ENCODE assay signal across 20 cellular contexts in genomic region chr2:232593931-232594330, GRCh38. TPM values are rescaled to one million over a fixed set of nuclear protein-coding genes. Genes with fewer than 3 reads are reported as not detected.
"Had no signal": no experiment of that assay in that cellular context is flagged by ENCODE, and none has a peak within 500 bp of the region (broad histone marks: within the 10 kb centered on the region; RNA-seq: fewer than 3 reads in every experiment).

No MANE protein-coding gene starts in this region.

- H3K36me3 ChIP-seq: ascending aorta, gastroesophageal sphincter, heart left ventricle, pancreas had no signal

- H3K27me3 Mint-ChIP-seq: activated CD4-positive, alpha-beta T cell treated with anti-CD3 and anti-CD28 coated beads, Interleukin-2, amount 10 ng/mL, durations not matched to agents 24 days and 14 days; activated CD8-positive, alpha-beta T cell treated with anti-CD3 and anti-CD28 coated beads for 36 hours; memory B cell; naive thymus-derived CD8-positive, alpha-beta T cell had no signal

- H3K27ac Mint-ChIP-seq: activated CD8-positive, alpha-beta T cell treated with anti-CD3 and anti-CD28 coated beads for 36 hours; memory B cell; naive thymus-derived CD8-positive, alpha-beta T cell had no signal

- DNase-seq: activated CD4-positive, alpha-beta T cell treated with anti-CD3 and anti-CD28 coated beads, Interleukin-2, amount 10 ng/mL, durations not matched to agents 24 days and 14 days; activated CD8-positive, alpha-beta T cell treated with anti-CD3 and anti-CD28 coated beads for 36 hours; activated naive CD4-positive, alpha-beta T cell treated with anti-CD3 and anti-CD28 coated beads, Interleukin-2, amount 50 U/mL, for 16 hours; activated T-cell treated with anti-CD3 and anti-CD28 coated beads, Interleukin-2, amount 50 U/mL, for 1 hour; cortex of kidney; erythroblast; heart left ventricle; naive thymus-derived CD8-positive, alpha-beta T cell; pancreas; stimulated activated CD4-positive, alpha-beta T cell treated with anti-CD3 and anti-CD28 coated beads, Interleukin-4, amount 100 ng/mL, for 24 hours; stimulated activated naive CD4-positive, alpha-beta T cell; T-helper 1 cell had no signal

- H3K4me1 Mint-ChIP-seq: memory B cell; naive thymus-derived CD8-positive, alpha-beta T cell had no signal

- H3K9me3 Mint-ChIP-seq: activated CD4-positive, alpha-beta T cell treated with anti-CD3 and anti-CD28 coated beads, Interleukin-2, amount 10 ng/mL, durations not matched to agents 24 days and 14 days; activated CD8-positive, alpha-beta T cell treated with anti-CD3 and anti-CD28 coated beads for 36 hours had no signal

- ATAC-seq: activated CD8-positive, alpha-beta T cell treated with anti-CD3 and anti-CD28 coated beads for 36 hours; gastroesophageal sphincter; naive thymus-derived CD8-positive, alpha-beta T cell; sciatic nerve had no signal

- H3K27me3 ChIP-seq: ascending aorta, gastroesophageal sphincter, heart left ventricle, pancreas had no signal

- H3K9me3 ChIP-seq: ascending aorta, gastroesophageal sphincter, heart left ventricle, pancreas had no signal

- H3K4me3 Mint-ChIP-seq: activated CD8-positive, alpha-beta T cell treated with anti-CD3 and anti-CD28 coated beads for 36 hours; memory B cell; naive thymus-derived CD8-positive, alpha-beta T cell had no signal

- H3K4me3 ChIP-seq: ascending aorta, gastroesophageal sphincter, heart left ventricle, pancreas had no signal

RNA-seq across cellular contexts. Expression of gene CHRNG, which starts 54.4 kb away (rescaled TPM):
- total RNA-seq: activated CD4-positive, alpha-beta T cell treated with anti-CD3 and anti-CD28 coated beads, Interleukin-2, amount 10 ng/mL, durations not matched to agents 24 days and 14 days; activated CD8-positive, alpha-beta T cell treated with anti-CD3 and anti-CD28 coated beads for 36 hours; ascending aorta; gastroesophageal sphincter; heart left ventricle; liver; mucosa of gallbladder; naive thymus-derived CD8-positive, alpha-beta T cell; pancreas; sciatic nerve; ureter had no signal
- polyA plus RNA-seq: adipose tissue, heart left ventricle, liver, pancreas had no signal
